ENCODE assay signal across 1 cellular context in genomic region chr14:74593241-74593985, GRCh38.
A peak's percentile ranks its signal among the peaks of the same experiment; 100 is the strongest.
TF ChIP-seq lines count a peak whose summit lies in the region.

No MANE protein-coding gene starts in this region.

TF ChIP-seq in HepG2, 621 proteins besides CTCF, POLR2A, EP300 and RAD21 (continued from another document):
- no peak for TF ChIP-seq ZNF407 (CRISPR knock-in tag; IDR thresholded peaks at IDR 0.05; ENCODE audit: not compliant biosample characterization)
- TF ChIP-seq ESRRA (CRISPR knock-in tag; IDR thresholded peaks at IDR 0.05; ENCODE audit: low read depth), result peak; percentile 40; the same call in 1 of the 2 replicates
- no peak for TF ChIP-seq ZSCAN29 (CRISPR knock-in tag; conservative IDR thresholded peaks at IDR 0.05)
- no peak for TF ChIP-seq POGZ (CRISPR knock-in tag; IDR thresholded peaks at IDR 0.05)
- no peak for TF ChIP-seq RERE (CRISPR knock-in tag; IDR thresholded peaks at IDR 0.05; ENCODE audit: low read depth)
- no peak for TF ChIP-seq ZC3H4 (CRISPR knock-in tag; IDR thresholded peaks at IDR 0.05; ENCODE audit: borderline replicate concordance)
- no peak for TF ChIP-seq SOX5 (CRISPR knock-in tag; IDR thresholded peaks at IDR 0.05; ENCODE audit: borderline replicate concordance)
- 0 out of 2 replicates have a peak, but pooled peaks have one; percentile 26 for TF ChIP-seq ZNF777 (CRISPR knock-in tag; IDR thresholded peaks at IDR 0.05)
- no peak for TF ChIP-seq TCF12 (IDR thresholded peaks at IDR 0.05)
- no peak for TF ChIP-seq TCF12 (CRISPR knock-in tag; IDR thresholded peaks at IDR 0.05)
- no peak for TF ChIP-seq ZNF136 (CRISPR knock-in tag; IDR thresholded peaks at IDR 0.05; ENCODE audit: low read depth)
- no peak for TF ChIP-seq AHDC1 (CRISPR knock-in tag; IDR thresholded peaks at IDR 0.05; ENCODE audit: borderline replicate concordance)
- no peak for TF ChIP-seq E2F1 (CRISPR knock-in tag; IDR thresholded peaks at IDR 0.05)
- no peak for TF ChIP-seq ZNF496 (CRISPR knock-in tag; IDR thresholded peaks at IDR 0.05; ENCODE audit: insufficient replicate concordance)
- TF ChIP-seq HNF4A (CRISPR knock-in tag; IDR thresholded peaks at IDR 0.05), result peak; percentile 69
- no peak for TF ChIP-seq KAT2B (IDR thresholded peaks at IDR 0.05; ENCODE audit: borderline replicate concordance, low read depth, low read length)
